Comparison of ENCODE assay signal across 9 cellular contexts in the genomic region with DNA sequence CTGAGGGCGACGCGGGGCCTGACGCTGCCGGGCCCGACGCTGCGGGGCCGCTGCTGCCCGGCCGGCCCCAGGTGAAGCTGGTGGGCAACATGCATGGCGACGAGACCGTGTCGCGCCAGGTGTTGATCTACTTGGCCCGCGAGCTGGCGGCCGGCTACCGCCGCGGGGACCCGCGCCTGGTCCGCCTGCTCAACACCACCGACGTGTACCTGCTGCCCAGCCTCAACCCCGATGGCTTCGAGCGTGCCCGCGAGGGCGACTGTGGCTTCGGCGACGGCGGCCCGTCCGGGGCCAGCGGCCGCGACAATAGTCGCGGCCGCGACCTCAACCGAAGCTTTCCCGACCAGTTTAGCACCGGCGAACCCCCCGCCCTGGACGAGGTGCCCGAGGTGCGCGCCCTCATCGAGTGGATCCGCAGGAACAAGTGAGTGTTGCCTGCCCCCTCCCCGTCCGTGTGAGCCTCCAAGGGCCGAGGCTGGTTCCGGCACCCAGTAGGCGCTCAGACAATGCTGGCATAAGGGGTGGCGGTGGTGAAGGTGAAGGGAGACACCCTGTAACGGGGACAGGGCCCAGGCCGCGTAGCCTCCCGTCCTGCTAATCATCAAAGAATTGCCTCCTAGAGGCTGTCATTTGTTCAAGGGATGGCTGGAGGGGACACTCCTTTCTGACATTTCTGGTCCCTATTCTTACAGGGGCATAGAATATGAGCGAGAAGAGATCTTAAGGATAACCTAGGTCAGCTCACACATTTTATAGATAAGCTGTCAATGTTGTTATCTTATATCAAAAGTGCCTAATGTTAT. TPM values are rescaled to one million over a fixed set of nuclear protein-coding genes. Genes with fewer than 3 reads are reported as not detected.
DNase-seq lines count a peak whose midpoint lies in the region; ATAC-seq and TF ChIP-seq lines count a peak whose summit lies in the region.
"Had no signal": no experiment of that assay in that cellular context is flagged by ENCODE, and none has a peak within 500 bp of the region (broad histone marks: within the 10 kb centered on the region; RNA-seq: fewer than 3 reads in every experiment).

No MANE protein-coding gene starts in this region.

- no peaks in the 10 kb centered on the region for H3K9me2 ChIP-seq in PC-3 (replicated peaks; ENCODE audit: low read length)

- no peaks in the 10 kb centered on the region for H3K9me3 ChIP-seq in PC-3 (ENCODE audit: low read length)
- no peaks in the 10 kb centered on the region for H3K9me3 ChIP-seq in left ventricle myocardium inferior (replicated peaks)
- H3K9me3 ChIP-seq in gastrocnemius medialis: no peaks in the 10 kb centered on the region

- H3K27me3 ChIP-seq in PC-3 (ENCODE audit: low read length) (no peaks in the 10 kb centered on the region), left ventricle myocardium inferior (ENCODE audit: low read depth) (no peaks in the 10 kb centered on the region), gastrocnemius medialis (no peaks in the 10 kb centered on the region)

- H3K9me3 Mint-ChIP-seq in activated naive CD8-positive, alpha-beta T cell treated with anti-CD3 and anti-CD28 coated beads, Interleukin-2, amount 50 U/mL, for 24 hours: peaks cover 3% of the 10 kb centered on the region

- H3K79me2 ChIP-seq in PC-3 (ENCODE audit: low read length): peaks cover 47% of the 10 kb centered on the region

- H3K4me3 ChIP-seq in PC-3 (ENCODE audit: low read length): peak overlapping the region; percentile 89
- peak overlapping the region; percentile 92 for H3K4me3 ChIP-seq in left ventricle myocardium inferior
- H3K4me3 ChIP-seq in gastrocnemius medialis: peak overlapping the region; percentile 83 to 95 (median 90)

- TF ChIP-seq POLR2A in gastrocnemius medialis (IDR thresholded peaks at IDR 0.05): no peak

- peak overlapping the region; percentile 72 for H2AFZ ChIP-seq in PC-3 (ENCODE audit: low read length)

- H4K20me1 ChIP-seq in PC-3 (ENCODE audit: low read length): peaks cover 15% of the 10 kb centered on the region; the same call in 1 of the 2 replicates

- peaks cover 8% of the 10 kb centered on the region for H3K36me3 Mint-ChIP-seq in activated naive CD8-positive, alpha-beta T cell treated with anti-CD3 and anti-CD28 coated beads, Interleukin-2, amount 50 U/mL, for 24 hours (ENCODE audit: low read depth)

- H3K27ac ChIP-seq in PC-3 (ENCODE audit: low read length) (no peak overlapping the region), left ventricle myocardium inferior (replicated peaks) (peak overlapping the region; percentile 88), gastrocnemius medialis (peak overlapping the region; percentile 86 to 93 (median 92))

- peak overlapping the region; percentile 88 for H3K4me2 ChIP-seq in PC-3 (ENCODE audit: low read length)

- H3K36me3 ChIP-seq in PC-3 (ENCODE audit: low read depth, low read length) (no peaks in the 10 kb centered on the region), left ventricle myocardium inferior (no peaks in the 10 kb centered on the region), gastrocnemius medialis (no peaks in the 10 kb centered on the region)

- H3K4me3 Mint-ChIP-seq in activated naive CD8-positive, alpha-beta T cell treated with anti-CD3 and anti-CD28 coated beads, Interleukin-2, amount 50 U/mL, for 24 hours: peak overlapping the region; percentile 82

- POLR2A ChIA-PET in HEK293T (lab: Yijun Ruan, JAX) (interaction anchor here (0.7 to 1.2 kb wide), 2 partner anchors 38 to 98 kb away, joined by 3 to 4 read pairs; a partner anchor contains a TSS), PC-3 (lab: Charles Lee; ENCODE audit: unreplicated experiment) (no interaction called here)

- peak overlapping the region; percentile 64 for H3K27ac Mint-ChIP-seq in activated naive CD8-positive, alpha-beta T cell treated with anti-CD3 and anti-CD28 coated beads, Interleukin-2, amount 50 U/mL, for 24 hours

- in situ Hi-C loops in gastrocnemius medialis (cut with MboI; ENCODE audit: low sequenced_read_pairs in 4 of 4): no loop called here

- peaks cover 37% of the 10 kb centered on the region for H3K4me1 ChIP-seq in PC-3 (ENCODE audit: insufficient read depth, low read length)
- peaks cover 75% of the 10 kb centered on the region for H3K4me1 ChIP-seq in left ventricle myocardium inferior
- H3K4me1 ChIP-seq in gastrocnemius medialis: peaks cover 37 to 44% of the 10 kb centered on the region in 2 donors

- peak overlapping the region; percentile 73 for H3K9ac ChIP-seq in PC-3 (ENCODE audit: low read length)

- intact Hi-C loops in PC-3 (cut with micrococcal nuclease): no loop called here
- intact Hi-C loops in left ventricle myocardium inferior (cut with micrococcal nuclease): no loop called here
- intact Hi-C loops in gastrocnemius medialis (cut with DNase I; ENCODE audit: low total_unique reads): loop anchor here (2.0 to 5.0 kb wide), 3 partner anchors 39 to 97 kb away; a partner anchor contains a TSS

- CTCF ChIA-PET in HEK293T (lab: Yijun Ruan, JAX): no interaction called here
- CTCF ChIA-PET in PC-3 (lab: Charles Lee): no interaction called here

- no peak for TF ChIP-seq CTCF in PC-3 (conservative IDR thresholded peaks at IDR 0.05; ENCODE audit: low read depth, low read length)
- TF ChIP-seq CTCF in left ventricle myocardium inferior (IDR thresholded peaks at IDR 0.05; ENCODE audit: borderline replicate concordance): no peak
- TF ChIP-seq CTCF in gastrocnemius medialis (IDR thresholded peaks at IDR 0.05 in 4 of 5, conservative IDR thresholded peaks at IDR 0.05 in 1 of 5): no peak

- no peaks in the 10 kb centered on the region for H3F3A ChIP-seq in PC-3 (ENCODE audit: low read length, unreplicated experiment)

- ATAC-seq in PC-3 (peak; percentile 10), gastrocnemius medialis (peak; percentile 38 to 41)
- peak; percentile 25 for ATAC-seq in activated naive CD8-positive, alpha-beta T cell treated with anti-CD3 and anti-CD28 coated beads, Interleukin-2, amount 50 U/mL, for 24 hours

- peak; percentile 37 for DNase-seq in GM03348 (ENCODE audit: low spot score)
- peak; percentile 9 for DNase-seq in HEK293T (ENCODE audit: extremely low spot score)
- no peak for DNase-seq in PC-3
- DNase-seq in activated naive CD8-positive, alpha-beta T cell treated with anti-CD3 and anti-CD28 coated beads, Interleukin-2, amount 50 U/mL, for 24 hours: peak; percentile 46
- peak; percentile 20 for DNase-seq in left ventricle myocardium inferior
- no peak for DNase-seq in gastrocnemius medialis
- no peak for DNase-seq in middle frontal gyrus (ENCODE audit: extremely low spot score, low spot score)
- no peak for DNase-seq in occipital lobe (lab: John Stamatoyannopoulos, UW)

- peaks cover 63% of the 10 kb centered on the region for H3K4me1 Mint-ChIP-seq in activated naive CD8-positive, alpha-beta T cell treated with anti-CD3 and anti-CD28 coated beads, Interleukin-2, amount 50 U/mL, for 24 hours

- H3K27me3 Mint-ChIP-seq in activated naive CD8-positive, alpha-beta T cell treated with anti-CD3 and anti-CD28 coated beads, Interleukin-2, amount 50 U/mL, for 24 hours: no peaks in the 10 kb centered on the region

- no TSS peak for BruUV-seq in PC-3 (replicated peaks; lab: Mats Ljungman, UMichigan)

TF ChIP-seq in HEK293T, 16 proteins besides CTCF, POLR2A, EP300 and RAD21:
- no peak for TF ChIP-seq HDGF (IDR thresholded peaks at IDR 0.05; ENCODE audit: borderline replicate concordance)
- TF ChIP-seq FOXM1 (IDR thresholded peaks at IDR 0.05; ENCODE audit: borderline replicate concordance): no peak
- TF ChIP-seq L3MBTL2 (conservative IDR thresholded peaks at IDR 0.05): peak; percentile 27; the same call in 1 of the 2 replicates
- TF ChIP-seq LEF1 (IDR thresholded peaks at IDR 0.05; ENCODE audit: borderline replicate concordance): no peak

RNA-seq across cellular contexts. Expression of a gene that starts 0.8 kb away (rescaled TPM):
- total RNA-seq in PC-3 (2014; rRNA removed) (23.0 and 30.9 TPM in 2 replicates), left ventricle myocardium inferior (19.3 TPM), gastrocnemius medialis (10 to 100 TPM; 20.8 to 32.4 (median 28.0) TPM), occipital lobe (60.4 TPM)

RNA-seq across cellular contexts. Expression of a gene that starts 45.6 kb away (rescaled TPM):
- not detected in 2 replicates for total RNA-seq in PC-3 (2014; rRNA removed)
- total RNA-seq in left ventricle myocardium inferior: not detected
- total RNA-seq in gastrocnemius medialis: under 1 TPM in 1 of 4 donors, not detected in 3; 0.68 TPM
- total RNA-seq in occipital lobe: not detected
- total RNA-seq: T-helper 1 cell treated with Interleukin-12 subunit alpha and Interleukin-12 subunit beta and Interleukin-4 antibody, amounts not matched to agents 30 ng/mL and 1 ng/mL, for 36 hours had no signal

Comparison
In these comparisons a context has a peak if more than half of its experiments do, and no peak if none do; other contexts are left out.
1. DNase-seq: peak in GM03348 (single experiment), HEK293T (single experiment), activated naive CD8-positive, alpha-beta T cell treated with anti-CD3 and anti-CD28 coated beads, Interleukin-2, amount 50 U/mL, for 24 hours (single experiment) and left ventricle myocardium inferior (single experiment); none in PC-3 (single experiment), gastrocnemius medialis (0 of 2), middle frontal gyrus (single experiment) and occipital lobe (single experiment).
2. Peak in every context shown above with its lines, with median percentiles within 50 percentile points of each other: ATAC-seq and H3K4me3 ChIP-seq.